Comparison of ENCODE assay signal across 9 cellular contexts in genomic region chr3:128994581-128995161, GRCh38. TPM values are rescaled to one million over a fixed set of nuclear protein-coding genes. Genes with fewer than 3 reads are reported as not detected.
A peak's percentile ranks its signal among the peaks of the same experiment; 100 is the strongest.
DNase-seq lines count a peak whose midpoint lies in the region; ATAC-seq and FAIRE-seq lines count a peak whose summit lies in the region.
"Had no signal": no experiment of that assay in that cellular context is flagged by ENCODE, and none has a peak within 500 bp of the region (broad histone marks: within the 10 kb centered on the region; RNA-seq: fewer than 3 reads in every experiment).

No MANE protein-coding gene starts in this region.

- H3K4me3 Mint-ChIP-seq in activated CD4-positive, alpha-beta T cell treated with anti-CD3 and anti-CD28 coated beads, Interleukin-2, amount 10 ng/mL, durations not matched to agents 24 days and 14 days, result peak overlapping the region; percentile 74

- intact Hi-C loops in activated CD4-positive, alpha-beta T cell treated with anti-CD3 and anti-CD28 coated beads, Interleukin-2, amount 10 ng/mL, durations not matched to agents 24 days and 14 days (cut with micrococcal nuclease), result loop anchor here (1.0 to 10.0 kb wide), 2 partner anchors 33 to 250 kb away; partner anchors contain the start of gene COPG1

- H3K4me1 ChIP-seq in NT2/D1 (ENCODE audit: insufficient read depth, insufficient read length) (no peaks in the 10 kb centered on the region), skeletal muscle satellite cell (ENCODE audit: control insufficient read depth, insufficient read depth, low read length) (peaks cover 7% of the 10 kb centered on the region)
- H3K4me1 ChIP-seq in effector memory CD4-positive, alpha-beta T cell (ENCODE audit: control insufficient read depth, insufficient read depth, low read length, poor library complexity, severe bottlenecking), result peaks cover 12% of the 10 kb centered on the region

- H3K4me1 Mint-ChIP-seq in activated CD4-positive, alpha-beta T cell treated with anti-CD3 and anti-CD28 coated beads, Interleukin-2, amount 10 ng/mL, durations not matched to agents 24 days and 14 days, result peaks cover 36% of the 10 kb centered on the region

- no peaks in the 10 kb centered on the region for H3K9me3 ChIP-seq in NT2/D1 (ENCODE audit: insufficient read depth, low read length)
- H3K9me3 ChIP-seq in effector memory CD4-positive, alpha-beta T cell (ENCODE audit: control insufficient read depth, low read length), result no peaks in the 10 kb centered on the region
- no peaks in the 10 kb centered on the region for H3K9me3 ChIP-seq in skeletal muscle satellite cell (replicated peaks; ENCODE audit: low read length)
- H3K9me3 ChIP-seq: psoas muscle had no signal

- no peak overlapping the region for H3K27ac Mint-ChIP-seq in activated CD4-positive, alpha-beta T cell treated with anti-CD3 and anti-CD28 coated beads, Interleukin-2, amount 10 ng/mL, durations not matched to agents 24 days and 14 days

- H3K27me3 ChIP-seq in NT2/D1 (ENCODE audit: insufficient read depth, insufficient read length) (peaks cover 49% of the 10 kb centered on the region), skeletal muscle satellite cell (ENCODE audit: control insufficient read depth, insufficient read depth, low read length) (peaks cover 80% of the 10 kb centered on the region)
- no peaks in the 10 kb centered on the region for H3K27me3 ChIP-seq in effector memory CD4-positive, alpha-beta T cell (replicated peaks; ENCODE audit: control insufficient read depth, insufficient read depth, low read length, poor library complexity, severe bottlenecking)

- peaks cover 5% of the 10 kb centered on the region for H3K9me3 Mint-ChIP-seq in activated CD4-positive, alpha-beta T cell treated with anti-CD3 and anti-CD28 coated beads, Interleukin-2, amount 10 ng/mL, durations not matched to agents 24 days and 14 days

- no peak for ATAC-seq in GM21360 (IDR thresholded peaks at IDR 0.05; ENCODE audit: unreplicated experiment)

- peak overlapping the region; percentile 57 for H3K27ac ChIP-seq in effector memory CD4-positive, alpha-beta T cell (ENCODE audit: insufficient read depth, low read length, poor library complexity, severe bottlenecking)
- H3K27ac ChIP-seq: psoas muscle had no signal

- H3K36me3 Mint-ChIP-seq in activated CD4-positive, alpha-beta T cell treated with anti-CD3 and anti-CD28 coated beads, Interleukin-2, amount 10 ng/mL, durations not matched to agents 24 days and 14 days (ENCODE audit: low read depth), result no peaks in the 10 kb centered on the region

- H3K36me3 ChIP-seq in NT2/D1 (ENCODE audit: insufficient read depth, insufficient read length, low read length) (no peaks in the 10 kb centered on the region), skeletal muscle satellite cell (ENCODE audit: insufficient read depth, low read length) (no peaks in the 10 kb centered on the region)
- no peaks in the 10 kb centered on the region for H3K36me3 ChIP-seq in effector memory CD4-positive, alpha-beta T cell (ENCODE audit: control insufficient read depth, insufficient read depth, low read length)

- no peak overlapping the region for H3K4me3 ChIP-seq in NT2/D1 (ENCODE audit: insufficient read length, low read depth)
- peak overlapping the region; percentile 49 for H3K4me3 ChIP-seq in effector memory CD4-positive, alpha-beta T cell (ENCODE audit: insufficient read depth, low read depth, low read length, poor library complexity, severe bottlenecking)
- no peak overlapping the region for H3K4me3 ChIP-seq in skeletal muscle satellite cell (ENCODE audit: low read length)

- no peak for FAIRE-seq in GM19239 (lab: Jason Lieb, UNC)

- DNase-seq in activated CD4-positive, alpha-beta T cell treated with anti-CD3 and anti-CD28 coated beads, Interleukin-2, amount 10 ng/mL, durations not matched to agents 24 days and 14 days, result no peak
- DNase-seq in activated CD4-positive, alpha-beta T cell treated with anti-CD3 and anti-CD28 coated beads, Interleukin-2, amount 50 U/mL, for 1 hour, result no peak
- DNase-seq in NT2/D1 (ENCODE audit: low read depth, low spot score) (no peak), GM19239 (ENCODE audit: insufficient read length, low spot score) (no peak), NAMALWA (ENCODE audit: low spot score) (no peak)
- no peak for DNase-seq in effector memory CD4-positive, alpha-beta T cell

- H3K9ac ChIP-seq in NT2/D1 (ENCODE audit: insufficient read length, low read depth), result peak overlapping the region; percentile 12
- no peak overlapping the region for H3K9ac ChIP-seq in skeletal muscle satellite cell (ENCODE audit: low read depth, low read length)

- H3K27me3 Mint-ChIP-seq in activated CD4-positive, alpha-beta T cell treated with anti-CD3 and anti-CD28 coated beads, Interleukin-2, amount 10 ng/mL, durations not matched to agents 24 days and 14 days, result peaks cover 16% of the 10 kb centered on the region

- peak overlapping the region; percentile 84 for H3K4me2 ChIP-seq in skeletal muscle satellite cell (ENCODE audit: low read length)

RNA-seq across cellular contexts. Expression of gene CFAP92, which starts 0.8 kb away (rescaled TPM):
- total RNA-seq in activated CD4-positive, alpha-beta T cell treated with anti-CD3 and anti-CD28 coated beads, Interleukin-2, amount 10 ng/mL, durations not matched to agents 24 days and 14 days, result 0.17 TPM in 1 of 2 replicates, not detected in the other
- total RNA-seq in skeletal muscle satellite cell (2012; rRNA removed), result not detected in 2 replicates

RNA-seq across cellular contexts. Expression of gene EFCC1, which starts 6.4 kb away (rescaled TPM):
- 0.36 and 0.37 TPM in 2 replicates for total RNA-seq in activated CD4-positive, alpha-beta T cell treated with anti-CD3 and anti-CD28 coated beads, Interleukin-2, amount 10 ng/mL, durations not matched to agents 24 days and 14 days
- total RNA-seq in skeletal muscle satellite cell (2012; rRNA removed), result not detected in 2 replicates
